In genomic region chr15:68852466-68852865, GRCh38 we compare ENCODE assay signal across 22 cellular contexts.
"Had no signal": no experiment of that assay in that cellular context is flagged by ENCODE, and none has a peak within 500 bp of the region (broad histone marks: within the 10 kb centered on the region; RNA-seq: fewer than 3 reads in every experiment).

No MANE protein-coding gene starts in this region.

- H3K9me3 ChIP-seq: colonic mucosa, prostate gland, right lobe of liver, testis had no signal

- H3K27ac ChIP-seq: colonic mucosa, esophagus squamous epithelium, gastroesophageal sphincter, hepatocyte, parathyroid adenoma, prostate gland, right lobe of liver, testis, tibial nerve had no signal

- DNase-seq: colonic mucosa; dermis blood vessel endothelial cell; esophagus squamous epithelium; foreskin fibroblast; kidney; left cardiac atrium; left ventricle myocardium superior; mesendoderm; naive B cell; right lobe of liver; stimulated activated CD4-positive, alpha-beta T cell treated with anti-CD3 and anti-CD28 coated beads, Interleukin-15, amount 100 ng/mL, for 24 hours; stimulated activated CD4-positive, alpha-beta T cell treated with anti-CD3 and anti-CD28 coated beads, Interleukin-1b, Interleukin-23, amount 100 ng/mL, for 48 hours; stimulated activated CD4-positive, alpha-beta T cell treated with anti-CD3 and anti-CD28 coated beads, Interleukin-4, amount 100 ng/mL, for 24 hours; stimulated activated naive CD8-positive, alpha-beta T cell treated with anti-CD3 and anti-CD28 coated beads, Interleukin-15, amount 100 ng/mL, for 72 hours; testis had no signal

- ATAC-seq: gastroesophageal sphincter; left cardiac atrium; left ventricle myocardium superior; right lobe of liver; stimulated activated memory B cell treated with anti-CD40 and anti-IgM and Interleukin-4, amounts not matched to agents 10 μg/mL and 1 μg/mL and 100 μg/mL, for 72 hours; stimulated activated naive CD8-positive, alpha-beta T cell treated with anti-CD3 and anti-CD28 coated beads, Interleukin-15, amount 100 ng/mL, for 72 hours had no signal

- H3K27me3 ChIP-seq: colonic mucosa, hepatocyte, right lobe of liver, testis had no signal

- H2AFZ ChIP-seq: hepatocyte, parathyroid adenoma had no signal

- H3K4me3 ChIP-seq: colonic mucosa, esophagus squamous epithelium, gastroesophageal sphincter, hepatocyte, prostate gland, right lobe of liver, testis, tibial nerve had no signal

- H3K27ac Mint-ChIP-seq: nephron; stimulated activated memory B cell treated with anti-CD40 and anti-IgM and Interleukin-4, amounts not matched to agents 10 μg/mL and 1 μg/mL and 100 μg/mL, for 72 hours; stimulated activated naive CD8-positive, alpha-beta T cell treated with anti-CD3 and anti-CD28 coated beads, Interleukin-15, amount 100 ng/mL, for 72 hours had no signal

- H3K4me2 ChIP-seq: hepatocyte had no signal

- H3K4me1 Mint-ChIP-seq: stimulated activated memory B cell treated with anti-CD40 and anti-IgM and Interleukin-4, amounts not matched to agents 10 μg/mL and 1 μg/mL and 100 μg/mL, for 72 hours; stimulated activated naive CD8-positive, alpha-beta T cell treated with anti-CD3 and anti-CD28 coated beads, Interleukin-15, amount 100 ng/mL, for 72 hours had no signal

- H3K36me3 ChIP-seq: colonic mucosa, esophagus squamous epithelium, gastroesophageal sphincter, prostate gland, right lobe of liver, tibial nerve had no signal

- FAIRE-seq: kidney had no signal

- H3K4me1 ChIP-seq: colonic mucosa, esophagus squamous epithelium, gastroesophageal sphincter, parathyroid adenoma, prostate gland, right lobe of liver, testis, tibial nerve had no signal

- H3K9ac ChIP-seq: parathyroid adenoma had no signal

- H3K4me3 Mint-ChIP-seq: naive B cell; stimulated activated memory B cell treated with anti-CD40 and anti-IgM and Interleukin-4, amounts not matched to agents 10 μg/mL and 1 μg/mL and 100 μg/mL, for 72 hours; stimulated activated naive CD8-positive, alpha-beta T cell treated with anti-CD3 and anti-CD28 coated beads, Interleukin-15, amount 100 ng/mL, for 72 hours had no signal

- H3K79me2 ChIP-seq: hepatocyte, parathyroid adenoma had no signal
